Comparison of ENCODE assay signal across 8 cellular contexts in genomic region chr22:40487663-40488249, GRCh38.
A peak's percentile ranks its signal among the peaks of the same experiment; 100 is the strongest.
DNase-seq lines count a peak whose midpoint lies in the region; ATAC-seq and TF ChIP-seq lines count a peak whose summit lies in the region.

No MANE protein-coding gene starts in this region.

- no peak overlapping the region for H3K27ac Mint-ChIP-seq in natural killer cell treated with Interleukin-12 subunit alpha and Interleukin-12 subunit beta and Interleukin-15 and Interleukin-18, amount 100 ng/mL, for 72 hours

- H3K36me3 Mint-ChIP-seq in natural killer cell treated with Interleukin-12 subunit alpha and Interleukin-12 subunit beta and Interleukin-15 and Interleukin-18, amount 100 ng/mL, for 72 hours = no peaks in the 10 kb centered on the region

- no peaks in the 10 kb centered on the region for H3K9me3 Mint-ChIP-seq in natural killer cell treated with Interleukin-12 subunit alpha and Interleukin-12 subunit beta and Interleukin-15 and Interleukin-18, amount 100 ng/mL, for 72 hours

- TF ChIP-seq CTCF in AG09309 (IDR thresholded peaks at IDR 0.05; ENCODE audit: control insufficient read depth, insufficient read depth, low read depth, low read length, missing control alignments) (peak; percentile 67), choroid plexus epithelial cell (conservative IDR thresholded peaks at IDR 0.05; ENCODE audit: low read depth, low read length) (peak; percentile 71)

- no peak overlapping the region for H3K4me3 Mint-ChIP-seq in natural killer cell treated with Interleukin-12 subunit alpha and Interleukin-12 subunit beta and Interleukin-15 and Interleukin-18, amount 100 ng/mL, for 72 hours

- no peak for DNase-seq in AG09309 (ENCODE audit: low read depth)
- peak; percentile 63 for DNase-seq in ELR (ENCODE audit: low read depth)
- peak; percentile 52 for DNase-seq in NCI-H69 (lab: John Stamatoyannopoulos, UW)
- DNase-seq in choroid plexus epithelial cell (ENCODE audit: low read depth) = peak; percentile 62
- peak; percentile 68 for DNase-seq in natural killer cell treated with Interleukin-12 subunit alpha and Interleukin-12 subunit beta and Interleukin-15 and Interleukin-18, amount 100 ng/mL, for 72 hours (ENCODE audit: low spot score)
- no peak for DNase-seq in mesenteric fat pad (ENCODE audit: low spot score)
- DNase-seq in stimulated activated naive CD4-positive, alpha-beta T cell treated with Interleukin-2 at 50 U/mL for 16 hours (lab: John Stamatoyannopoulos, UW) = no peak

- H3K27me3 Mint-ChIP-seq in natural killer cell treated with Interleukin-12 subunit alpha and Interleukin-12 subunit beta and Interleukin-15 and Interleukin-18, amount 100 ng/mL, for 72 hours = no peaks in the 10 kb centered on the region

- ATAC-seq in natural killer cell treated with Interleukin-12 subunit alpha and Interleukin-12 subunit beta and Interleukin-15 and Interleukin-18, amount 100 ng/mL, for 72 hours = no peak
- ATAC-seq in HG03135 (IDR thresholded peaks at IDR 0.05; ENCODE audit: unreplicated experiment) = no peak

- H3K4me3 ChIP-seq in AG09309 (ENCODE audit: control insufficient read depth, low read depth, low read length) (no peak overlapping the region), choroid plexus epithelial cell (ENCODE audit: low read depth, low read length) (no peak overlapping the region)

- peaks cover 12 to 19% of the 10 kb centered on the region in 2 donors for H3K4me1 Mint-ChIP-seq in natural killer cell treated with Interleukin-12 subunit alpha and Interleukin-12 subunit beta and Interleukin-15 and Interleukin-18, amount 100 ng/mL, for 72 hours (ENCODE audit: low read depth in 2 of 2)

Comparison
In these comparisons a context has a peak if more than half of its experiments do, and no peak if none do; other contexts are left out.
1. DNase-seq: peak in ELR (single experiment), NCI-H69 (single experiment), choroid plexus epithelial cell (single experiment) and natural killer cell treated with Interleukin-12 subunit alpha and Interleukin-12 subunit beta and Interleukin-15 and Interleukin-18, amount 100 ng/mL, for 72 hours (single experiment); none in AG09309 (single experiment), mesenteric fat pad (single experiment) and stimulated activated naive CD4-positive, alpha-beta T cell treated with Interleukin-2 at 50 U/mL for 16 hours (single experiment).